In genomic region chr1:214281030-214281901, GRCh38 we compare ENCODE assay signal across 8 cellular contexts. TPM values are rescaled to one million over a fixed set of nuclear protein-coding genes. Genes with fewer than 3 reads are reported as not detected.
A peak's percentile ranks its signal among the peaks of the same experiment; 100 is the strongest.
DNase-seq lines count a peak whose midpoint lies in the region; ATAC-seq and TF ChIP-seq lines count a peak whose summit lies in the region.

Gene SMYD2, plus strand, starts transcription at chr1:214281159. Its CDS starts 96 bp downstream, at chr1:214281255.

- no peaks in the 10 kb centered on the region for H3K79me2 ChIP-seq in neural cell (replicated peaks; ENCODE audit: insufficient read depth, low read length)

- H3K9ac ChIP-seq in HUES6 (ENCODE audit: low read length) (peak within 1 kb of the TSS; percentile 94), neural cell (ENCODE audit: low read length) (peak within 1 kb of the TSS; percentile 87)

- intact Hi-C loops in stomach (cut with DNase I; ENCODE audit: low total_unique reads) = no loop called here

- no peaks in the 10 kb centered on the region for H4K20me1 ChIP-seq in neural cell (ENCODE audit: insufficient read depth)

- H3K4me3 ChIP-seq in HUES6 (ENCODE audit: low read depth, low read length) = peak within 1 kb of the TSS; percentile 94
- H3K4me3 ChIP-seq in fibroblast of villous mesenchyme (ENCODE audit: low read depth, low read length) = peak within 1 kb of the TSS; percentile 95
- H3K4me3 ChIP-seq in neural cell (ENCODE audit: low read length) = peak within 1 kb of the TSS; percentile 87
- peak within 1 kb of the TSS; percentile 83 to 96 (median 88) for H3K4me3 ChIP-seq in stomach

- peak within 1 kb of the TSS; percentile 60 for H3K4me2 ChIP-seq in neural cell (ENCODE audit: low read length)

- peak; percentile 76 for ATAC-seq in GM21390 (IDR thresholded peaks at IDR 0.05; ENCODE audit: unreplicated experiment)

- peaks cover 43% of the 10 kb centered on the region for H3K4me1 ChIP-seq in HUES6 (ENCODE audit: control insufficient read depth, insufficient read depth, low read length)
- H3K4me1 ChIP-seq in stomach = peaks cover 8 to 36% (median 26%) of the 10 kb centered on the region in 4 donors

- H3K27me3 ChIP-seq in HUES6 (ENCODE audit: control insufficient read depth, insufficient read depth, low read length) = peaks cover 9% of the 10 kb centered on the region; the same call in 1 of the 2 replicates
- H3K27me3 ChIP-seq in neural cell (ENCODE audit: insufficient read depth, low read depth, low read length) = no peaks in the 10 kb centered on the region
- H3K27me3 ChIP-seq in stomach = no peaks in the 10 kb centered on the region

- TF ChIP-seq CTCF in fibroblast of villous mesenchyme (IDR thresholded peaks at IDR 0.05; ENCODE audit: insufficient read depth, low read depth, low read length) (no peak), neural cell (IDR thresholded peaks at IDR 0.05; ENCODE audit: poor library complexity, severe bottlenecking) (no peak), stomach (IDR thresholded peaks at IDR 0.05) (no peak)

- peak within 1 kb of the TSS; percentile 60 for H2AFZ ChIP-seq in neural cell (ENCODE audit: low read depth, low read length)

- TF ChIP-seq EP300 in neural cell (conservative IDR thresholded peaks at IDR 0.05; ENCODE audit: poor library complexity, severe bottlenecking) (peak; percentile 39), stomach (IDR thresholded peaks at IDR 0.05) (no peak)

- H3K9me3 ChIP-seq in HUES6 (ENCODE audit: control insufficient read depth, insufficient read depth, low read depth, low read length) = no peaks in the 10 kb centered on the region
- no peaks in the 10 kb centered on the region for H3K9me3 ChIP-seq in neural cell (ENCODE audit: low read length)
- no peaks in the 10 kb centered on the region for H3K9me3 ChIP-seq in stomach

- peak; percentile 54 for DNase-seq in DMS153 treated with DMSO at 0.1 percent for 48 hours (lab: John Stamatoyannopoulos, UW; ENCODE audit: unreplicated experiment)
- DNase-seq in RPMI7951 (ENCODE audit: low read depth) = peak; percentile 74
- DNase-seq in activated T-helper 9 cell treated with anti-CD3 and anti-CD28 coated beads, Interleukin-2, amount 50 U/mL, for 16 hours (ENCODE audit: low read depth) = peak; percentile 57
- DNase-seq in fibroblast of villous mesenchyme (ENCODE audit: low read depth) = peak; percentile 58
- DNase-seq in stomach = peak; percentile 75

- H3K36me3 ChIP-seq in HUES6 (ENCODE audit: control insufficient read depth, insufficient read depth, low read length) = no peaks in the 10 kb centered on the region
- no peaks in the 10 kb centered on the region for H3K36me3 ChIP-seq in neural cell (ENCODE audit: insufficient read depth, low read length)
- no peaks in the 10 kb centered on the region for H3K36me3 ChIP-seq in stomach

- WGBS in stomach, 5 donors = 0 to 2% (median 0%) methylated on average over 8 to 91 of the region's 98 CpGs

- H3F3A ChIP-seq in neural cell (ENCODE audit: insufficient read depth, low read length, poor library complexity, severe bottlenecking) = peaks cover 8% of the 10 kb centered on the region

- H3K27ac ChIP-seq in HUES6 (ENCODE audit: low read depth, low read length) (peak within 1 kb of the TSS; percentile 95), neural cell (ENCODE audit: low read length) (peak within 1 kb of the TSS; percentile 77), stomach (peak within 1 kb of the TSS; percentile 92 to 97 (median 92))

- no peak for TF ChIP-seq RAD21 in neural cell (conservative IDR thresholded peaks at IDR 0.05)

- no peak for TF ChIP-seq POLR2A in stomach (IDR thresholded peaks at IDR 0.05)

- H3K9me2 ChIP-seq in neural cell (ENCODE audit: insufficient read depth, low read length) = no peaks in the 10 kb centered on the region

TF ChIP-seq in neural cell, 6 proteins besides CTCF, POLR2A, EP300 and RAD21:
- TF ChIP-seq MXI1 (conservative IDR thresholded peaks at IDR 0.05; ENCODE audit: poor library complexity, severe bottlenecking) = peak; percentile 74
- TF ChIP-seq EZH2 (IDR thresholded peaks at IDR 0.05; ENCODE audit: borderline replicate concordance, insufficient read depth, low read length, poor library complexity, severe bottlenecking) = no peak

RNA-seq across cellular contexts. Expression of gene SMYD2, which starts in this region (rescaled TPM):
- 75.5 and 82.2 TPM in 2 replicates for total RNA-seq in RPMI7951 (2014; rRNA removed; shearing (Covaris generic))
- 40.3 and 48.8 TPM in 2 replicates for total RNA-seq in fibroblast of villous mesenchyme
- polyA plus RNA-seq in neural cell = 36.9 and 38.2 TPM in 2 replicates
- polyA minus RNA-seq in neural cell = 25.6 and 28.0 TPM in 2 replicates
- 10 to 100 TPM in 4 of 5 donors, 1 to 10 TPM in 1; 8.2 to 68.7 (median 27.9) TPM for total RNA-seq in stomach
- 10 to 100 TPM; 22.0 to 28.2 (median 22.3) TPM for polyA plus RNA-seq in stomach

Comparison
In these comparisons a context has a peak if more than half of its experiments do, and no peak if none do; other contexts are left out.
1. Peak in every context shown above with its lines: DNase-seq, ATAC-seq, H3K4me3 ChIP-seq and H3K27ac ChIP-seq.